17 cellular contexts compared by ENCODE assay signal in the genomic region with DNA sequence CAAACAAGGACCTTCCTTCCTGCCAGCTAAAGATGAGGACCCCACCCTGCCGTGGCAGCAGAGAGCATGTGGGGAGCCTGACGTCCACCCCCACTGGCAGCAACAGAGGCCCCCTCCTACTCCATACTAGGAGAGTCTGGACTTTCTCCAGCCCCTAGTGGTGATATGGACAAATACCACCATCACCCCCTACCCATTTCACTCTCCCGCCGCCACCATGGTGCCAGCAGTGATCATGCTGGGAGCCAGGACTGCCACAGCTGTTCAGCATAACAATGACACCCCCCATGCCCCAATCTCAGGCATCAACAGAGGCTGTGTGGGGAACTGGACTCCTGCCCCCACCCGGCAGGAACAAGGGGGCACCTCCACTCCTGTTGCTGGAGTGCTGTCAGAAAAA. TPM values are rescaled to one million over a fixed set of nuclear protein-coding genes. Genes with fewer than 3 reads are reported as not detected.
A peak's percentile ranks its signal among the peaks of the same experiment; 100 is the strongest.
DNase-seq lines count a peak whose midpoint lies in the region; ATAC-seq and TF ChIP-seq lines count a peak whose summit lies in the region.
"Had no signal": no experiment of that assay in that cellular context is flagged by ENCODE, and none has a peak within 500 bp of the region (broad histone marks: within the 10 kb centered on the region; RNA-seq: fewer than 3 reads in every experiment).

No MANE protein-coding gene starts in this region.

- H3K4me1 ChIP-seq in Panc1 (ENCODE audit: control insufficient read depth, insufficient read depth, low read length) (no peaks in the 10 kb centered on the region), mucosa of descending colon (ENCODE audit: low read depth) (no peaks in the 10 kb centered on the region)
- H3K4me1 ChIP-seq: BLaER1 had no signal

- in situ Hi-C loops in Panc1 (cut with HindIII; ENCODE audit: low pct_unique_long_range_greater_than_20kb, low sequenced_read_pairs), result no loop called here

- no peaks in the 10 kb centered on the region for H3K4me1 Mint-ChIP-seq in activated CD4-positive, alpha-beta T cell treated with anti-CD3 and anti-CD28 coated beads, Interleukin-2, amount 10 ng/mL, durations not matched to agents 24 days and 14 days
- H3K4me1 Mint-ChIP-seq: CD8-positive, alpha-beta memory T cell had no signal

- H3K36me3 Mint-ChIP-seq in activated CD4-positive, alpha-beta T cell treated with anti-CD3 and anti-CD28 coated beads, Interleukin-2, amount 10 ng/mL, durations not matched to agents 24 days and 14 days (ENCODE audit: low read depth), result no peaks in the 10 kb centered on the region

- H3K4me3 ChIP-seq in Panc1 (ENCODE audit: low read depth in 2 of 2, low read length in 2 of 2) (no peak overlapping the region), mucosa of descending colon (no peak overlapping the region)
- H3K4me3 ChIP-seq: BLaER1 had no signal

- no TSS peak for BruUV-seq in Panc1 (replicated peaks; lab: Mats Ljungman, UMichigan)

- CTCF ChIA-PET in Panc1 (lab: Charles Lee) (interaction anchor here (0.6 kb wide), 1 partner anchor 206 kb away, joined by 3 read pairs; no protein-coding TSS in a partner anchor), HEK293T (lab: Yijun Ruan, JAX) (no interaction called here)

- no peak overlapping the region for H3K27ac Mint-ChIP-seq in activated CD4-positive, alpha-beta T cell treated with anti-CD3 and anti-CD28 coated beads, Interleukin-2, amount 10 ng/mL, durations not matched to agents 24 days and 14 days
- H3K27ac Mint-ChIP-seq: CD8-positive, alpha-beta memory T cell had no signal

- TF ChIP-seq CTCF in Panc1 (IDR thresholded peaks at IDR 0.05), result no peak
- no peak for TF ChIP-seq CTCF in mucosa of descending colon (IDR thresholded peaks at IDR 0.05)

- H3K4me3 Mint-ChIP-seq in activated CD4-positive, alpha-beta T cell treated with anti-CD3 and anti-CD28 coated beads, Interleukin-2, amount 10 ng/mL, durations not matched to agents 24 days and 14 days, result no peak overlapping the region
- H3K4me3 Mint-ChIP-seq: CD8-positive, alpha-beta memory T cell had no signal

- no peak overlapping the region for H3K27ac ChIP-seq in Panc1 (ENCODE audit: low read length)
- H3K27ac ChIP-seq: 22Rv1, BLaER1, KMS-11 had no signal

- ATAC-seq in Panc1 (peak; percentile 36), mucosa of descending colon (no peak), HG03025 (IDR thresholded peaks at IDR 0.05; ENCODE audit: low FRiP score, unreplicated experiment) (no peak)

- H3K36me3 ChIP-seq in Panc1 (ENCODE audit: control insufficient read depth, insufficient read depth, low read length), result no peaks in the 10 kb centered on the region
- no peaks in the 10 kb centered on the region for H3K36me3 ChIP-seq in mucosa of descending colon (ENCODE audit: low read depth)
- H3K36me3 ChIP-seq: BLaER1 had no signal

- H3K9me3 Mint-ChIP-seq in activated CD4-positive, alpha-beta T cell treated with anti-CD3 and anti-CD28 coated beads, Interleukin-2, amount 10 ng/mL, durations not matched to agents 24 days and 14 days, result peaks cover 11% of the 10 kb centered on the region

- H3K9me3 ChIP-seq in Panc1 (ENCODE audit: control insufficient read depth, insufficient read depth, low read depth, low read length) (no peaks in the 10 kb centered on the region), mucosa of descending colon (peaks cover 2% of the 10 kb centered on the region)

- POLR2A ChIA-PET in Panc1 (lab: Charles Lee), result no interaction called here
- POLR2A ChIA-PET in HEK293T (lab: Yijun Ruan, JAX), result no interaction called here

- intact Hi-C loops in activated CD4-positive, alpha-beta T cell treated with anti-CD3 and anti-CD28 coated beads, Interleukin-2, amount 10 ng/mL, durations not matched to agents 24 days and 14 days (cut with micrococcal nuclease), result no loop called here
- intact Hi-C loops in Panc1 (cut with micrococcal nuclease; ENCODE audit: unreplicated experiment) (no loop called here), mucosa of descending colon (cut with DNase I, micrococcal nuclease) (no loop called here)

- peaks cover 2% of the 10 kb centered on the region for H3K27me3 Mint-ChIP-seq in activated CD4-positive, alpha-beta T cell treated with anti-CD3 and anti-CD28 coated beads, Interleukin-2, amount 10 ng/mL, durations not matched to agents 24 days and 14 days

- DNase-seq in activated CD4-positive, alpha-beta T cell treated with anti-CD3 and anti-CD28 coated beads, Interleukin-2, amount 10 ng/mL, durations not matched to agents 24 days and 14 days, result peak; percentile 27
- no peak for DNase-seq in activated CD4-positive, alpha-beta T cell treated with anti-CD3 and anti-CD28 coated beads, Interleukin-2, amount 50 U/mL, for 1 hour
- DNase-seq in Panc1 (ENCODE audit: low read depth, low spot score) (no peak), iPS DF 4.7 (ENCODE audit: extremely low read depth, low spot score) (peak; percentile 25), HEK293T (ENCODE audit: extremely low spot score) (no peak), mucosa of descending colon (no peak)
- DNase-seq in activated effector memory CD4-positive, alpha-beta T cell treated with anti-CD3 and anti-CD28 coated beads, Interleukin-2, amount 50 U/mL, for 16 hours, result no peak
- DNase-seq: CD8-positive, alpha-beta memory T cell; NCI-H1092; NCI-H345; NCI-H526 treated with DMSO at 0.1 percent for 48 hours; SHP77 treated with DMSO at 0.1 percent for 48 hours had no signal

- H3K27me3 ChIP-seq in Panc1 (ENCODE audit: control insufficient read depth, insufficient read depth, low read length), result no peaks in the 10 kb centered on the region
- H3K27me3 ChIP-seq: BLaER1 had no signal

TF ChIP-seq in HEK293T, 16 proteins besides CTCF, POLR2A, EP300 and RAD21:
- TF ChIP-seq ELF4 (IDR thresholded peaks at IDR 0.05) (no peak), SUZ12 (IDR thresholded peaks at IDR 0.05) (no peak), TARDBP (IDR thresholded peaks at IDR 0.05) (no peak), PKNOX1 (IDR thresholded peaks at IDR 0.05) (no peak), FOXA1 (IDR thresholded peaks at IDR 0.05) (no peak), CTBP1 (IDR thresholded peaks at IDR 0.05; ENCODE audit: borderline replicate concordance) (no peak), ZNF384 (IDR thresholded peaks at IDR 0.05) (no peak), LEF1 (IDR thresholded peaks at IDR 0.05; ENCODE audit: borderline replicate concordance) (no peak), SP1 (IDR thresholded peaks at IDR 0.05) (no peak), HDGF (IDR thresholded peaks at IDR 0.05; ENCODE audit: borderline replicate concordance) (no peak)
TF ChIP-seq in HEK293T: peak in this region for 0.

RNA-seq across cellular contexts. Expression of gene ATP9B, which starts 42.7 kb away (rescaled TPM):
- total RNA-seq in activated CD4-positive, alpha-beta T cell treated with anti-CD3 and anti-CD28 coated beads, Interleukin-2, amount 10 ng/mL, durations not matched to agents 24 days and 14 days, result 23.8 and 30.3 TPM in 2 replicates
- total RNA-seq in Panc1 (2021; ENCODE audit: unreplicated experiment) (44.4 TPM), mucosa of descending colon (10 to 100 TPM; 25.8 to 37.1 (median 34.1) TPM)
- polyA plus RNA-seq in Panc1 (2012; ENCODE audit: insufficient read length), result 51.1 TPM

RNA-seq across cellular contexts. Expression of gene SALL3, which starts 46.9 kb away (rescaled TPM):
- total RNA-seq in activated CD4-positive, alpha-beta T cell treated with anti-CD3 and anti-CD28 coated beads, Interleukin-2, amount 10 ng/mL, durations not matched to agents 24 days and 14 days, result not detected in 2 replicates
- total RNA-seq in Panc1 (2021; ENCODE audit: unreplicated experiment) (not detected), mucosa of descending colon (not detected)
- polyA plus RNA-seq in Panc1 (2012; ENCODE audit: insufficient read length), result not detected
- total RNA-seq: CD8-positive, alpha-beta memory T cell; MCF 10A had no signal
- polyA plus RNA-seq: CD8-positive, alpha-beta memory T cell had no signal

Comparison
In these comparisons a context has a peak if more than half of its experiments do, and no peak if none do; other contexts are left out.
1. DNase-seq: peak in activated CD4-positive, alpha-beta T cell treated with anti-CD3 and anti-CD28 coated beads, Interleukin-2, amount 10 ng/mL, durations not matched to agents 24 days and 14 days (single experiment) and iPS DF 4.7 (single experiment); none in activated CD4-positive, alpha-beta T cell treated with anti-CD3 and anti-CD28 coated beads, Interleukin-2, amount 50 U/mL, for 1 hour (single experiment), Panc1 (single experiment), HEK293T (single experiment), activated effector memory CD4-positive, alpha-beta T cell treated with anti-CD3 and anti-CD28 coated beads, Interleukin-2, amount 50 U/mL, for 16 hours (single experiment) and mucosa of descending colon (0 of 3).